ENCODE assay signal across 12 cellular contexts in the genomic region with DNA sequence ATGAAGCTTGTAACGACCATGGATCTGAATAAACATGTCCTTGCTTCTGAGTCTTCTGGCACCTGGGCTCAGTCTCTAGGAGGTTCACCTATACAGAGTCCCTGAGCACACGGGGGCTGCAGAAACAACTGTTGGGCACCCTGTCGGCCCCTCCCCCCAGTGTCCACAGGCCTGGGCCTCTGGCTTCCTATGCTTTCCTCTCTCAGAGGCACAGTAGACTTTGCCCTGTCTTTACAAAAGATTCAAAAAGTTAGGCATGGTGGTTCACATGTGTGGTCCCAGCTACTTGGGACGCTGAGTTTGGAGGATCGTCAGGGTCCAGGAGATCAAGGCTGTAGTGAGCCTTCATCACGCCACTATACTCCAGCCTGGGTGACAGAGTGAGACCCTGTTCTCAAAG. TPM values are rescaled to one million over a fixed set of nuclear protein-coding genes. Genes with fewer than 3 reads are reported as not detected.
DNase-seq lines count a peak whose midpoint lies in the region; ATAC-seq, FAIRE-seq and TF ChIP-seq lines count a peak whose summit lies in the region.
"Not testable (repeated sequence)": the region's sequence is repeated elsewhere in the genome, so short reads cannot be mapped to it uniquely, and the experiment has no call there.
"Had no signal": no experiment of that assay in that cellular context is flagged by ENCODE, and none has a peak within 500 bp of the region (broad histone marks: within the 10 kb centered on the region; RNA-seq: fewer than 3 reads in every experiment).

No MANE protein-coding gene starts in this region.

- not testable (repeated sequence) for H3K9ac ChIP-seq in H9 (ENCODE audit: extremely low read depth, insufficient read length, low read length); HepG2 (ENCODE audit: insufficient read depth, low read depth, low read length)

- H2BK20ac ChIP-seq in H9 (ENCODE audit: low read depth, low read length, poor library complexity, severe bottlenecking) = not testable (repeated sequence)

- not testable (repeated sequence) for H3K4ac ChIP-seq in H9 (ENCODE audit: low read depth, low read length)

- in situ Hi-C loops in HepG2 (cut with HindIII; ENCODE audit: extremely low pct_ligation_motif_present, low pct_unique_long_range_greater_than_20kb) = not testable (repeated sequence)

- CTCF ChIA-PET in HepG2 (lab: Yijun Ruan, JAX; ENCODE audit: low intra/inter-chr PET ratio, low total read pairs) = not testable (repeated sequence)

- not testable (repeated sequence) for H3K4me2 ChIP-seq in H9 (ENCODE audit: insufficient read depth, insufficient read length, low read length)
- H3K4me2 ChIP-seq in HepG2 (ENCODE audit: low read depth, low read length) = 0 out of 2 replicates have a peak overlapping the region, but pooled peaks have one; percentile 5

- not testable (repeated sequence) for H3K9me3 Mint-ChIP-seq in H9

- H4K5ac ChIP-seq in H9 (ENCODE audit: insufficient read length, low read depth, low read length) = not testable (repeated sequence)

- H2BK120ac ChIP-seq in H9 (ENCODE audit: low read depth, low read length, poor library complexity, severe bottlenecking) = not testable (repeated sequence)

- H3K23me2 ChIP-seq in H9 (ENCODE audit: insufficient read length, low read depth, low read length, poor library complexity, severe bottlenecking) = not testable (repeated sequence)

- not testable (repeated sequence) for H3K56ac ChIP-seq in H9 (ENCODE audit: insufficient read length, low read depth, low read length)

- not testable (repeated sequence) for H2BK5ac ChIP-seq in H9 (ENCODE audit: insufficient read length, low read length)

- H3K79me1 ChIP-seq in H9 (ENCODE audit: insufficient read depth, low read depth, low read length, poor library complexity, severe bottlenecking) = not testable (repeated sequence)

- not testable (repeated sequence) for H4K8ac ChIP-seq in H9 (replicated peaks; ENCODE audit: insufficient read length, low read depth, low read length)

- H3K9me3 ChIP-seq in H9 (ENCODE audit: control insufficient read depth, low read depth, low read length); HepG2 (ENCODE audit: low read length): not testable (repeated sequence)

- not testable (repeated sequence) for H3K18ac ChIP-seq in H9 (ENCODE audit: insufficient read length, low read depth, low read length)

- H3K4me1 Mint-ChIP-seq in H9 = not testable (repeated sequence)

- H3K79me2 ChIP-seq in H9 (ENCODE audit: insufficient read depth, low read length); HepG2 (ENCODE audit: insufficient read depth, low read length): not testable (repeated sequence)

- not testable (repeated sequence) for H3K14ac ChIP-seq in H9 (ENCODE audit: insufficient read depth, low read length)

- not testable (repeated sequence) for H3K27me3 ChIP-seq in H9 (ENCODE audit: insufficient read depth, low read length); HepG2 (ENCODE audit: control insufficient read depth in 1 of 2, insufficient read depth in 2 of 2, low read length in 2 of 2)

- POLR2A ChIA-PET in HepG2 (lab: Yijun Ruan, JAX) = not testable (repeated sequence)

- intact Hi-C loops in HepG2 (cut with micrococcal nuclease; ENCODE audit: unreplicated experiment); posterior vena cava (cut with DNase I): not testable (repeated sequence)

- not testable (repeated sequence) for H4K91ac ChIP-seq in H9 (ENCODE audit: insufficient read length, low read depth, low read length)

- not testable (repeated sequence) for H4K20me1 ChIP-seq in H9 (ENCODE audit: control insufficient read depth, insufficient read depth, insufficient read length); HepG2 (ENCODE audit: insufficient read depth, low read length)

- WGBS in H9 (ENCODE audit: extremely low coverage, insufficient read length, low lambda C conversion rate) = no CpG with 5 or more reads among the region's 6 CpGs
- WGBS in HepG2 (ENCODE audit: low lambda C conversion rate) = 69% methylated on average over 5 of the region's 6 CpGs

- peak overlapping the region; percentile 60; the same call in 1 of the 2 replicates for H3K27ac ChIP-seq in 22Rv1
- H3K27ac ChIP-seq in H9 (ENCODE audit: insufficient read length, low read depth, low read length); coronary artery: not testable (repeated sequence)
- peak overlapping the region; percentile 30 for H3K27ac ChIP-seq in HepG2 (ENCODE audit: extremely low read length, insufficient read depth, low read length)

- H3K27me3 Mint-ChIP-seq in H9 (ENCODE audit: low read depth) = not testable (repeated sequence)

- not testable (repeated sequence) for TF ChIP-seq CTCF in 22Rv1 (IDR thresholded peaks at IDR 0.05); H9 (conservative IDR thresholded peaks at IDR 0.05); coronary artery (IDR thresholded peaks at IDR 0.05); HepG2 (CRISPR knock-in tag; IDR thresholded peaks at IDR 0.05)

- DNase-seq in H9; urothelium cell line (ENCODE audit: low spot score): not testable (repeated sequence)
- DNase-seq in activated effector memory CD4-positive, alpha-beta T cell treated with anti-CD3 and anti-CD28 coated beads, Interleukin-2, amount 50 U/mL, for 16 hours = peak; percentile 43
- peak; percentile 49 for DNase-seq in coronary artery (ENCODE audit: low spot score)
- DNase-seq in HepG2 (ENCODE audit: low spot score) = peak; percentile 40
- peak; percentile 4 for DNase-seq in posterior vena cava (ENCODE audit: low spot score)

- H3K4me1 ChIP-seq in H9 (ENCODE audit: insufficient read depth, low read length) = not testable (repeated sequence)
- H3K4me1 ChIP-seq in HepG2 (ENCODE audit: insufficient read depth, low read length) = peaks cover 11% of the 10 kb centered on the region

- ATAC-seq in HepG2 = peak; percentile 28

- H3K23ac ChIP-seq in H9 (ENCODE audit: insufficient read length, low read depth, low read length) = not testable (repeated sequence)

- not testable (repeated sequence) for H2BK12ac ChIP-seq in H9 (ENCODE audit: insufficient read length, low read depth, low read length)

- peak overlapping the region in 2 of 3 experiments; percentile 79 to 89; a peak in 3 of 7 replicates for H3K27ac Mint-ChIP-seq in H9

- H2AFZ ChIP-seq in H9 (ENCODE audit: low read length); HepG2 (ENCODE audit: low read length): not testable (repeated sequence)

- BruUV-seq in HepG2 (replicated peaks; lab: Mats Ljungman, UMichigan) = not testable (repeated sequence)

- not testable (repeated sequence) for H3K4me3 Mint-ChIP-seq in H9

- H3T11ph ChIP-seq in H9 (ENCODE audit: low read length) = not testable (repeated sequence)

- not testable (repeated sequence) for TF ChIP-seq EP300 in HepG2 (IDR thresholded peaks at IDR 0.05; ENCODE audit: low read depth in 2 of 2, low read length in 2 of 2); HepG2 (CRISPR knock-in tag; IDR thresholded peaks at IDR 0.05; ENCODE audit: borderline replicate concordance)

- not testable (repeated sequence) for H3K4me3 ChIP-seq in coronary artery; HepG2 (replicated peaks in 1 of 3; ENCODE audit: insufficient read depth in 1 of 3, low read depth in 2 of 3, low read length in 3 of 3)

- not testable (repeated sequence) for H2BK15ac ChIP-seq in H9 (ENCODE audit: low read depth, low read length)

- not testable (repeated sequence) for H2AK5ac ChIP-seq in H9 (ENCODE audit: insufficient read length, low read length)

- not testable (repeated sequence) for TF ChIP-seq RAD21 in HepG2 (CRISPR knock-in tag; IDR thresholded peaks at IDR 0.05)

- FAIRE-seq in HepG2 (lab: Jason Lieb, UNC) = peak; percentile 74
- FAIRE-seq in urothelium cell line (lab: Jason Lieb, UNC) = peak; percentile 37

- not testable (repeated sequence) for TF ChIP-seq POLR2A in HepG2 (IDR thresholded peaks at IDR 0.05; ENCODE audit: insufficient read depth in 1 of 2, low read depth in 2 of 2, low read length in 2 of 2)

- peaks cover 5 to 29% (median 22%) of the 10 kb centered on the region in 3 experiments; a peak in 6 of 7 replicates for H3K36me3 Mint-ChIP-seq in H9 (ENCODE audit: insufficient read depth in 1 of 3, low read depth in 3 of 3)

- peaks cover 19% of the 10 kb centered on the region in 2 experiments; a peak in 4 of 5 replicates for H3K36me3 ChIP-seq in HepG2 (replicated peaks in 1 of 2; ENCODE audit: control insufficient read depth in 1 of 2, insufficient read depth in 2 of 2, low read length in 2 of 2)

RNA-seq across cellular contexts. Expression of gene CCDC74A, which starts 6.2 kb away (rescaled TPM):
- total RNA-seq in H9 (2021) (10.0 and 10.8 TPM in 2 replicates), HepG2 (2016; rRNA removed; fragmentation: Illumina TruSeq; extraction: Trizol) (0.15 TPM in 1 of 2 replicates, not detected in the other), posterior vena cava (1 to 10 TPM; 3.9 to 4.4 TPM)
- total RNA-seq in HepG2 (2016; cell fraction: cytosol; rRNA removed; fragmentation: Illumina TruSeq; extraction: Trizol; ENCODE audit: low read depth) = 0.35 and 0.40 TPM in 2 replicates
- 0.15 TPM in 1 of 2 replicates, not detected in the other for total RNA-seq in HepG2 (2016; cell fraction: insoluble cytoplasmic fraction; rRNA removed; fragmentation: Illumina TruSeq; extraction: Trizol)
- total RNA-seq in HepG2 (2016; cell fraction: membrane; rRNA removed; fragmentation: Illumina TruSeq; extraction: Trizol) = 0.28 and 0.46 TPM in 2 replicates
- not detected in 2 replicates for total RNA-seq in HepG2 (2016; cell fraction: nucleus; rRNA removed; fragmentation: Illumina TruSeq; extraction: Trizol)
- polyA plus RNA-seq in HepG2 (2011; rRNA removed) = 0.17 and 0.18 TPM in 2 replicates
- 0.04 TPM in 1 of 2 replicates, not detected in the other for polyA plus RNA-seq in HepG2 (2011; cell fraction: cytosol; rRNA removed)
- polyA plus RNA-seq in HepG2 (2011; cell fraction: nucleus; rRNA removed) = 0.57 and 0.92 TPM in 2 replicates
- not detected in 2 replicates for polyA plus RNA-seq in HepG2 (2012)
- polyA plus RNA-seq in HepG2 (2016; cell fraction: cytosol; fragmentation: Illumina TruSeq; extraction: Trizol; ENCODE audit: low read depth) = 0.22 and 0.25 TPM in 2 replicates
- polyA plus RNA-seq in HepG2 (2016; cell fraction: insoluble cytoplasmic fraction; fragmentation: Illumina TruSeq; extraction: Trizol; ENCODE audit: low read depth) = not detected in 2 replicates
- 0.19 and 0.52 TPM in 2 replicates for polyA plus RNA-seq in HepG2 (2016; cell fraction: membrane; fragmentation: Illumina TruSeq; extraction: Trizol; ENCODE audit: low read depth)
- 0.51 TPM in 1 of 2 replicates, not detected in the other for polyA plus RNA-seq in HepG2 (2016; cell fraction: nucleus; fragmentation: Illumina TruSeq; extraction: Trizol; ENCODE audit: insufficient read depth, low read depth)
- 0.14 and 0.47 TPM in 2 replicates for polyA minus RNA-seq in HepG2 (2011; rRNA and poly(A)+ RNA removed; ENCODE audit: low replicate concordance)
- not detected in 2 replicates for polyA minus RNA-seq in HepG2 (2011; cell fraction: cytosol; rRNA and poly(A)+ RNA removed)
- polyA minus RNA-seq in HepG2 (2011; cell fraction: nucleus; rRNA and poly(A)+ RNA removed) = 0.62 TPM in 1 of 2 replicates, not detected in the other

RNA-seq across cellular contexts. Expression of gene MZT2A, which starts 29.3 kb away (rescaled TPM):
- total RNA-seq in H9 (2021) = 127 and 144 TPM in 2 replicates
- 291 and 349 TPM in 2 replicates for total RNA-seq in HepG2 (2016; rRNA removed; fragmentation: Illumina TruSeq; extraction: Trizol)
- 428 and 487 TPM in 2 replicates for total RNA-seq in HepG2 (2016; cell fraction: cytosol; rRNA removed; fragmentation: Illumina TruSeq; extraction: Trizol; ENCODE audit: low read depth)
- 289 and 347 TPM in 2 replicates for total RNA-seq in HepG2 (2016; cell fraction: insoluble cytoplasmic fraction; rRNA removed; fragmentation: Illumina TruSeq; extraction: Trizol)
- total RNA-seq in HepG2 (2016; cell fraction: membrane; rRNA removed; fragmentation: Illumina TruSeq; extraction: Trizol) = 466 and 543 TPM in 2 replicates
- 119 and 151 TPM in 2 replicates for total RNA-seq in HepG2 (2016; cell fraction: nucleus; rRNA removed; fragmentation: Illumina TruSeq; extraction: Trizol)
- 205 and 221 TPM in 2 replicates for polyA plus RNA-seq in HepG2 (2011; rRNA removed)
- 115 and 305 TPM in 2 replicates for polyA plus RNA-seq in HepG2 (2011; cell fraction: cytosol; rRNA removed)
- polyA plus RNA-seq in HepG2 (2011; cell fraction: nucleus; rRNA removed) = 112 and 128 TPM in 2 replicates
- polyA plus RNA-seq in HepG2 (2012) = 143 and 187 TPM in 2 replicates
- 374 and 433 TPM in 2 replicates for polyA plus RNA-seq in HepG2 (2016; cell fraction: cytosol; fragmentation: Illumina TruSeq; extraction: Trizol; ENCODE audit: low read depth)
- 239 and 240 TPM in 2 replicates for polyA plus RNA-seq in HepG2 (2016; cell fraction: insoluble cytoplasmic fraction; fragmentation: Illumina TruSeq; extraction: Trizol; ENCODE audit: low read depth)
- polyA plus RNA-seq in HepG2 (2016; cell fraction: membrane; fragmentation: Illumina TruSeq; extraction: Trizol; ENCODE audit: low read depth) = 346 and 362 TPM in 2 replicates
- 193 and 199 TPM in 2 replicates for polyA plus RNA-seq in HepG2 (2016; cell fraction: nucleus; fragmentation: Illumina TruSeq; extraction: Trizol; ENCODE audit: insufficient read depth, low read depth)
- polyA minus RNA-seq in HepG2 (2011; rRNA and poly(A)+ RNA removed; ENCODE audit: low replicate concordance) = 27.1 and 58.6 TPM in 2 replicates
- 43.0 and 50.7 TPM in 2 replicates for polyA minus RNA-seq in HepG2 (2011; cell fraction: cytosol; rRNA and poly(A)+ RNA removed)
- polyA minus RNA-seq in HepG2 (2011; cell fraction: nucleus; rRNA and poly(A)+ RNA removed) = 27.1 and 31.8 TPM in 2 replicates
- total RNA-seq in posterior vena cava = 10 to 100 TPM; 42.8 to 44.5 TPM

RNA-seq across cellular contexts. Expression of gene TUBA3D, which starts 45.6 kb away (rescaled TPM):
- total RNA-seq in H9 (2021) (0.18 TPM in 1 of 2 replicates, not detected in the other), HepG2 (2016; rRNA removed; fragmentation: Illumina TruSeq; extraction: Trizol) (not detected in 2 replicates), posterior vena cava (not detected)
- total RNA-seq in HepG2 (2016; cell fraction: cytosol; rRNA removed; fragmentation: Illumina TruSeq; extraction: Trizol; ENCODE audit: low read depth) = not detected in 2 replicates
- total RNA-seq in HepG2 (2016; cell fraction: insoluble cytoplasmic fraction; rRNA removed; fragmentation: Illumina TruSeq; extraction: Trizol) = not detected in 2 replicates
- total RNA-seq in HepG2 (2016; cell fraction: membrane; rRNA removed; fragmentation: Illumina TruSeq; extraction: Trizol) = not detected in 2 replicates
- total RNA-seq in HepG2 (2016; cell fraction: nucleus; rRNA removed; fragmentation: Illumina TruSeq; extraction: Trizol) = not detected in 2 replicates
- not detected in 2 replicates for polyA plus RNA-seq in HepG2 (2011; rRNA removed)
- polyA plus RNA-seq in HepG2 (2011; cell fraction: cytosol; rRNA removed) = not detected in 2 replicates
- polyA plus RNA-seq in HepG2 (2011; cell fraction: nucleus; rRNA removed) = not detected in 2 replicates
- 0.15 and 0.28 TPM in 2 replicates for polyA plus RNA-seq in HepG2 (2012)
- polyA plus RNA-seq in HepG2 (2016; cell fraction: cytosol; fragmentation: Illumina TruSeq; extraction: Trizol; ENCODE audit: low read depth) = not detected in 2 replicates
- not detected in 2 replicates for polyA plus RNA-seq in HepG2 (2016; cell fraction: insoluble cytoplasmic fraction; fragmentation: Illumina TruSeq; extraction: Trizol; ENCODE audit: low read depth)
- not detected in 2 replicates for polyA plus RNA-seq in HepG2 (2016; cell fraction: membrane; fragmentation: Illumina TruSeq; extraction: Trizol; ENCODE audit: low read depth)
- not detected in 2 replicates for polyA plus RNA-seq in HepG2 (2016; cell fraction: nucleus; fragmentation: Illumina TruSeq; extraction: Trizol; ENCODE audit: insufficient read depth, low read depth)
- polyA minus RNA-seq in HepG2 (2011; rRNA and poly(A)+ RNA removed; ENCODE audit: low replicate concordance) = 0.09 TPM in 1 of 2 replicates, not detected in the other
- polyA minus RNA-seq in HepG2 (2011; cell fraction: cytosol; rRNA and poly(A)+ RNA removed) = not detected in 2 replicates
- polyA minus RNA-seq in HepG2 (2011; cell fraction: nucleus; rRNA and poly(A)+ RNA removed) = not detected in 2 replicates
- total RNA-seq: A673; Caco-2; CD4-positive, CD25-positive, alpha-beta regulatory T cell; CD8-positive, alpha-beta T cell had no signal
- polyA plus RNA-seq: BJ; CD4-positive, CD25-positive, alpha-beta regulatory T cell had no signal
